In genomic region chr13:76972430-76972829, GRCh38 we compare ENCODE assay signal across 1 cellular context.
TF ChIP-seq lines count a peak whose summit lies in the region.

No MANE protein-coding gene starts in this region.

TF ChIP-seq in neural cell, 6 proteins besides CTCF, POLR2A, EP300 and RAD21 (continued from another document):
- TF ChIP-seq, protein P1, sequence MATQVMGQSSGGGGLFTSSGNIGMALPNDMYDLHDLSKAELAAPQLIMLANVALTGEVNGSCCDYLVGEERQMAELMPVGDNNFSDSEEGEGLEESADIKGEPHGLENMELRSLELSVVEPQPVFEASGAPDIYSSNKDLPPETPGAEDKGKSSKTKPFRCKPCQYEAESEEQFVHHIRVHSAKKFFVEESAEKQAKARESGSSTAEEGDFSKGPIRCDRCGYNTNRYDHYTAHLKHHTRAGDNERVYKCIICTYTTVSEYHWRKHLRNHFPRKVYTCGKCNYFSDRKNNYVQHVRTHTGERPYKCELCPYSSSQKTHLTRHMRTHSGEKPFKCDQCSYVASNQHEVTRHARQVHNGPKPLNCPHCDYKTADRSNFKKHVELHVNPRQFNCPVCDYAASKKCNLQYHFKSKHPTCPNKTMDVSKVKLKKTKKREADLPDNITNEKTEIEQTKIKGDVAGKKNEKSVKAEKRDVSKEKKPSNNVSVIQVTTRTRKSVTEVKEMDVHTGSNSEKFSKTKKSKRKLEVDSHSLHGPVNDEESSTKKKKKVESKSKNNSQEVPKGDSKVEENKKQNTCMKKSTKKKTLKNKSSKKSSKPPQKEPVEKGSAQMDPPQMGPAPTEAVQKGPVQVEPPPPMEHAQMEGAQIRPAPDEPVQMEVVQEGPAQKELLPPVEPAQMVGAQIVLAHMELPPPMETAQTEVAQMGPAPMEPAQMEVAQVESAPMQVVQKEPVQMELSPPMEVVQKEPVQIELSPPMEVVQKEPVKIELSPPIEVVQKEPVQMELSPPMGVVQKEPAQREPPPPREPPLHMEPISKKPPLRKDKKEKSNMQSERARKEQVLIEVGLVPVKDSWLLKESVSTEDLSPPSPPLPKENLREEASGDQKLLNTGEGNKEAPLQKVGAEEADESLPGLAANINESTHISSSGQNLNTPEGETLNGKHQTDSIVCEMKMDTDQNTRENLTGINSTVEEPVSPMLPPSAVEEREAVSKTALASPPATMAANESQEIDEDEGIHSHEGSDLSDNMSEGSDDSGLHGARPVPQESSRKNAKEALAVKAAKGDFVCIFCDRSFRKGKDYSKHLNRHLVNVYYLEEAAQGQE (IDR thresholded peaks at IDR 0.05; ENCODE audit: borderline replicate concordance) = no peak
- TF ChIP-seq EZH2 (IDR thresholded peaks at IDR 0.05; ENCODE audit: borderline replicate concordance, insufficient read depth, low read length, poor library complexity, severe bottlenecking) = no peak
- TF ChIP-seq POLR2AphosphoS5 (IDR thresholded peaks at IDR 0.05) = peak; percentile 21
